ENCODE assay signal across 26 cellular contexts in the genomic region with DNA sequence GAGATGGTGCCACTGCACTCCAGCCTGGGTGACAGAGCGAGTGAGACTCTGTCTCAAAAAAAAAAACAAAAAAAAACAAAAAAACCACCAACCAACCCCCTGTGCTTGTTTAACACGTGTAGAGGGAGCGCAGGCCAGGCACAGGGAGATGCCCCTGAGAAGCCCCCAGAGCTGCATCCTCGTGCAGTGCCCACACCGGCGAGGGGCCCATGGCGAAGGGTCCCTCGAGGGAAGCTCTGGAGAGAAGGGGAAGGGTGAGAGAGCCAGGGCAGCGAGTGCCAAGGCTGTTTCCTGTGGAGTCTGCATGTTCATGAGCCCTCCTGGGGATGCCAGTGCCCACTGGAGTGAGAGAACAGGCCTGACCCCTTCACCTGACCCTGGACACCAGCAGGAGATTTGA. TPM values are rescaled to one million over a fixed set of nuclear protein-coding genes. Genes with fewer than 3 reads are reported as not detected.
DNase-seq lines count a peak whose midpoint lies in the region; ATAC-seq, FAIRE-seq and TF ChIP-seq lines count a peak whose summit lies in the region.
"Had no signal": no experiment of that assay in that cellular context is flagged by ENCODE, and none has a peak within 500 bp of the region (broad histone marks: within the 10 kb centered on the region; RNA-seq: fewer than 3 reads in every experiment).

No MANE protein-coding gene starts in this region.

- no peaks in the 10 kb centered on the region for H3K9me3 ChIP-seq in cardiac muscle cell (ENCODE audit: low read depth)
- H3K9me3 ChIP-seq in K562 (replicated peaks; ENCODE audit: control insufficient read depth, insufficient read depth, low read depth, low read length): no peaks in the 10 kb centered on the region
- peaks cover 0 to 19% (median 10%) of the 10 kb centered on the region in 3 experiments for H3K9me3 ChIP-seq in naive thymus-derived CD4-positive, alpha-beta T cell (ENCODE audit: control insufficient read depth in 2 of 3, low read length in 3 of 3)
- H3K9me3 ChIP-seq in Peyer's patch: no peaks in the 10 kb centered on the region

- TF ChIP-seq CTCF in cardiac muscle cell (IDR thresholded peaks at IDR 0.05; ENCODE audit: low read depth, low read length): no peak
- TF ChIP-seq CTCF in K562 (IDR thresholded peaks at IDR 0.05 in 2 of 3, conservative IDR thresholded peaks at IDR 0.05 in 1 of 3; ENCODE audit: insufficient read depth in 2 of 3, low read depth in 1 of 3, low read length in 3 of 3): no peak
- no peak for TF ChIP-seq CTCF in Peyer's patch (IDR thresholded peaks at IDR 0.05)

- H4K20me1 ChIP-seq in K562 (replicated peaks; ENCODE audit: control insufficient read depth, insufficient read depth, low read length): peaks cover 51% of the 10 kb centered on the region

- H3K4me3 ChIP-seq in cardiac muscle cell: no peak overlapping the region
- H3K4me3 ChIP-seq in K562: no peak overlapping the region
- H3K4me3 ChIP-seq in naive thymus-derived CD4-positive, alpha-beta T cell (ENCODE audit: low read length): no peak overlapping the region
- H3K4me3 ChIP-seq in Peyer's patch: no peak overlapping the region

- peak overlapping the region; percentile 74 to 89; a peak in 3 of 4 replicates for H3K9ac ChIP-seq in K562 (ENCODE audit: insufficient read depth in 1 of 2, low read depth in 2 of 2, low read length in 2 of 2)

- WGBS in K562 (ENCODE audit: insufficient coverage, low coverage, missing lambda C conversion rate): 81% methylated on average over 8 of the region's 9 CpGs

- no peak overlapping the region for H2AFZ ChIP-seq in K562 (ENCODE audit: low read depth, low read length)

- no peaks in the 10 kb centered on the region for H3K27me3 Mint-ChIP-seq in naive thymus-derived CD8-positive, alpha-beta T cell
- no peaks in the 10 kb centered on the region for H3K27me3 Mint-ChIP-seq in naive thymus-derived CD4-positive, alpha-beta T cell
- H3K27me3 Mint-ChIP-seq: CD4-positive, alpha-beta memory T cell had no signal

- intact Hi-C loops in cardiac septum (cut with DNase I): no loop called here
- intact Hi-C loops in K562 (cut with micrococcal nuclease): loop anchor here (10.0 kb wide), 1 partner anchor 231 kb away; no protein-coding TSS in a partner anchor
- intact Hi-C loops in naive thymus-derived CD4-positive, alpha-beta T cell (cut with micrococcal nuclease): no loop called here

- H3K4me2 ChIP-seq in K562 (ENCODE audit: insufficient read depth, low read length): peak overlapping the region; percentile 80

- CTCF ChIA-PET in K562 (lab: Yijun Ruan, JAX; ENCODE audit: low intra/inter-chr PET ratio): interaction anchor here (3.0 kb wide), 1 partner anchor 45 kb away, joined by 15 read pairs; no protein-coding TSS in a partner anchor
- CTCF ChIA-PET in naive thymus-derived CD4-positive, alpha-beta T cell (lab: Charles Lee): no interaction called here

- TF ChIP-seq RAD21 in K562 (CRISPR knock-in tag; conservative IDR thresholded peaks at IDR 0.05 in 1 of 2, IDR thresholded peaks at IDR 0.05 in 1 of 2): no peak

- H3K27ac ChIP-seq in cardiac muscle cell (peak overlapping the region; percentile 84), K562 (ENCODE audit: extremely low read depth, low read depth, low read length) (peak overlapping the region; percentile 94), Peyer's patch (peak overlapping the region in 1 of 4 donors; percentile 4)
- no peak overlapping the region for H3K27ac ChIP-seq in naive thymus-derived CD4-positive, alpha-beta T cell (ENCODE audit: low read depth, low read length)
- H3K27ac ChIP-seq: 22Rv1 had no signal

- peaks cover 0 to 9% (median 0%) of the 10 kb centered on the region in 9 donors for H3K9me3 Mint-ChIP-seq in naive thymus-derived CD8-positive, alpha-beta T cell
- peaks cover 0 to 15% (median 6%) of the 10 kb centered on the region in 11 donors for H3K9me3 Mint-ChIP-seq in naive thymus-derived CD4-positive, alpha-beta T cell

- DNase-seq in cardiac muscle cell (ENCODE audit: low read depth in 1 of 2, low spot score in 1 of 2) (no peak), cardiac septum (ENCODE audit: low spot score) (no peak), K562 (ENCODE audit: extremely low read depth in 1 of 4, low spot score in 3 of 4) (no peak), Peyer's patch (no peak), NCI-H1417 (lab: John Stamatoyannopoulos, UW) (no peak)
- DNase-seq in naive thymus-derived CD8-positive, alpha-beta T cell: no peak
- DNase-seq in naive thymus-derived CD4-positive, alpha-beta T cell: no peak
- no peak for DNase-seq in stimulated activated naive CD4-positive, alpha-beta T cell (lab: John Stamatoyannopoulos, UW)
- DNase-seq: AML-193, DMS79, GOT3, KG1, MV-4-11, NCI-H187, NCI-H2107, NCI-H510A treated with DMSO at 0.1 percent for 48 hours, NCI-H774, OCI-M1, RPMI8226, SIG-M5 had no signal

- H3K4me1 Mint-ChIP-seq in naive thymus-derived CD8-positive, alpha-beta T cell: peaks cover 37 to 88% (median 85%) of the 10 kb centered on the region in 4 donors
- peaks cover 14 to 57% (median 37%) of the 10 kb centered on the region in 7 donors for H3K4me1 Mint-ChIP-seq in naive thymus-derived CD4-positive, alpha-beta T cell

- no peak for TF ChIP-seq EP300 in K562 (IDR thresholded peaks at IDR 0.05; ENCODE audit: low read length)

- H3K36me3 ChIP-seq in cardiac muscle cell: no peaks in the 10 kb centered on the region
- H3K36me3 ChIP-seq in K562 (ENCODE audit: control insufficient read depth, insufficient read depth, low read length): peaks cover 57% of the 10 kb centered on the region
- H3K36me3 ChIP-seq in naive thymus-derived CD4-positive, alpha-beta T cell (ENCODE audit: control insufficient read depth in 2 of 3, insufficient read depth in 3 of 3, low read length in 3 of 3): peaks cover 0 to 3% (median 0%) of the 10 kb centered on the region in 3 experiments
- no peaks in the 10 kb centered on the region for H3K36me3 ChIP-seq in Peyer's patch

- H3K79me2 ChIP-seq in K562 (ENCODE audit: control insufficient read depth, insufficient read depth, low read length): peaks cover 100% of the 10 kb centered on the region

- no peak for FAIRE-seq in K562 (lab: Jason Lieb, UNC)
- FAIRE-seq: D721Med, GM12892, GM18507, HepG2 had no signal

- H3K9me1 ChIP-seq in K562 (ENCODE audit: control insufficient read depth, insufficient read depth, low read length): peaks cover 4% of the 10 kb centered on the region

- no TSS peak for BruUV-seq in K562 (replicated peaks; lab: Mats Ljungman, UMichigan)

- no peak for ATAC-seq in K562
- no peak for ATAC-seq in naive thymus-derived CD8-positive, alpha-beta T cell
- ATAC-seq in naive thymus-derived CD4-positive, alpha-beta T cell: no peak
- ATAC-seq: HepG2 had no signal

- POLR2A ChIA-PET in K562 (lab: Yijun Ruan, JAX): interaction anchor here (1.0 to 5.1 kb wide), 4 partner anchors 13 to 112 kb away, joined by 4 to 57 read pairs (median 16); no protein-coding TSS in a partner anchor
- POLR2A ChIA-PET in naive thymus-derived CD8-positive, alpha-beta T cell (lab: Charles Lee): no interaction called here
- POLR2A ChIA-PET in naive thymus-derived CD4-positive, alpha-beta T cell (lab: Charles Lee): no interaction called here

- peak overlapping the region in 2 of 10 donors; percentile 18 to 41 for H3K4me3 Mint-ChIP-seq in naive thymus-derived CD8-positive, alpha-beta T cell
- no peak overlapping the region for H3K4me3 Mint-ChIP-seq in naive thymus-derived CD4-positive, alpha-beta T cell
- H3K4me3 Mint-ChIP-seq: CD4-positive, alpha-beta memory T cell had no signal

- no peak; the same call in 1 of the 2 replicates for TF ChIP-seq POLR2A in K562 (conservative IDR thresholded peaks at IDR 0.05)
- TF ChIP-seq POLR2A in Peyer's patch (IDR thresholded peaks at IDR 0.05): no peak

- H3K4me1 ChIP-seq in cardiac muscle cell (ENCODE audit: low read depth): peaks cover 69% of the 10 kb centered on the region
- peaks cover 90 to 98% of the 10 kb centered on the region in 2 experiments for H3K4me1 ChIP-seq in K562 (replicated peaks in 1 of 2; ENCODE audit: control insufficient read depth in 2 of 2, insufficient read depth in 2 of 2, low read length in 2 of 2)
- peaks cover 5 to 38% of the 10 kb centered on the region in 2 donors for H3K4me1 ChIP-seq in naive thymus-derived CD4-positive, alpha-beta T cell (ENCODE audit: control insufficient read depth in 2 of 2, insufficient read depth in 2 of 2, low read length in 2 of 2)
- H3K4me1 ChIP-seq in Peyer's patch: peaks cover 13 to 83% (median 16%) of the 10 kb centered on the region in 4 donors

- in situ Hi-C loops in K562 (cut with MboI): no loop called here

- H3K27me3 ChIP-seq in cardiac muscle cell (no peaks in the 10 kb centered on the region), K562 (ENCODE audit: control insufficient read depth in 2 of 2, insufficient read depth in 2 of 2, low read length in 2 of 2) (no peaks in the 10 kb centered on the region), Peyer's patch (no peaks in the 10 kb centered on the region)
- H3K27me3 ChIP-seq in naive thymus-derived CD4-positive, alpha-beta T cell (ENCODE audit: control insufficient read depth in 2 of 2, insufficient read depth in 2 of 2, low read length in 2 of 2): no peaks in the 10 kb centered on the region

- peak overlapping the region in 7 of 10 donors; percentile 13 to 80 (median 57) for H3K27ac Mint-ChIP-seq in naive thymus-derived CD8-positive, alpha-beta T cell
- H3K27ac Mint-ChIP-seq in naive thymus-derived CD4-positive, alpha-beta T cell: peak overlapping the region in 1 of 9 donors; percentile 4

- peaks cover 0 to 7% (median 0%) of the 10 kb centered on the region in 3 donors for H3K36me3 Mint-ChIP-seq in naive thymus-derived CD8-positive, alpha-beta T cell
- H3K36me3 Mint-ChIP-seq in naive thymus-derived CD4-positive, alpha-beta T cell: peaks cover 0 to 16% (median 4%) of the 10 kb centered on the region in 5 donors

RNA-seq across cellular contexts. Expression of a gene that starts 47.8 kb away (rescaled TPM):
- total RNA-seq in cardiac muscle cell (89.4 and 174 TPM in 2 replicates), cardiac septum (56.4 TPM), K562 (2014; rRNA removed) (89.1 and 104 TPM in 2 replicates), K562 (2014; rRNA removed; fragmentation: Illumina TruSeq; extraction: Trizol) (40.9 and 41.8 TPM in 2 replicates), K562 (2015; rRNA removed; fragmentation: Illumina TruSeq; extraction: Trizol) (57.9 and 60.6 TPM in 2 replicates), K562 (2021) (208 and 244 TPM in 2 replicates), Peyer's patch (100 to 1,000 TPM in 3 of 4 donors, 10 to 100 TPM in 1; 79.7 to 196 (median 143) TPM)
- polyA plus RNA-seq in cardiac muscle cell (48.8 and 64.9 TPM in 2 replicates), K562 (2011; rRNA removed) (54.2 and 64.0 TPM in 2 replicates), K562 (2014; fragmentation: Illumina TruSeq; extraction: Trizol) (116 and 138 TPM in 2 replicates), K562 (2014; fragmentation: Nextera tagmentation; extraction: Ambion mirVana) (10 to 100 TPM; 12.2 to 15.8 TPM), K562 (2014; rRNA removed) (101 and 116 TPM in 2 replicates)
- total RNA-seq in K562 (2011; cell fraction: chromatin; rRNA removed; ENCODE audit: low replicate concordance): 692 and 1,066 TPM in 2 replicates
- total RNA-seq in K562 (2011; cell fraction: nucleolus; rRNA removed): 409 and 435 TPM in 2 replicates
- 438 and 467 TPM in 2 replicates for total RNA-seq in K562 (2011; cell fraction: nucleoplasm; rRNA removed)
- polyA plus RNA-seq in K562 (2011; cell fraction: cytosol; rRNA removed): 54.1 and 55.3 TPM in 2 replicates
- polyA plus RNA-seq in K562 (2011; cell fraction: nucleus; rRNA removed): 210 and 277 TPM in 2 replicates
- 113 and 125 TPM in 2 replicates for polyA plus RNA-seq in K562 (2012)
- 61.1 and 68.8 TPM in 2 replicates for polyA minus RNA-seq in K562 (2011; rRNA and poly(A)+ RNA removed)
- 106 and 121 TPM in 2 replicates for polyA minus RNA-seq in K562 (2011; cell fraction: cytosol; rRNA and poly(A)+ RNA removed)
- 117 and 133 TPM in 2 replicates for polyA minus RNA-seq in K562 (2011; cell fraction: nucleus; rRNA and poly(A)+ RNA removed)
- total RNA-seq in naive thymus-derived CD8-positive, alpha-beta T cell: 10 to 100 TPM; 53.8 to 56.2 TPM
- polyA plus RNA-seq in naive thymus-derived CD8-positive, alpha-beta T cell: 1 to 10 TPM; 1.5 to 2.9 (median 2.0) TPM
- 10 to 100 TPM in 4 of 5 experiments, 1 to 10 TPM in 1; 8.7 to 69.2 (median 33.3) TPM for total RNA-seq in naive thymus-derived CD4-positive, alpha-beta T cell
- polyA plus RNA-seq in naive thymus-derived CD4-positive, alpha-beta T cell: under 1 TPM; 0.18 to 0.37 TPM
